Comparison of ENCODE assay signal across 1 cellular context in the genomic region with DNA sequence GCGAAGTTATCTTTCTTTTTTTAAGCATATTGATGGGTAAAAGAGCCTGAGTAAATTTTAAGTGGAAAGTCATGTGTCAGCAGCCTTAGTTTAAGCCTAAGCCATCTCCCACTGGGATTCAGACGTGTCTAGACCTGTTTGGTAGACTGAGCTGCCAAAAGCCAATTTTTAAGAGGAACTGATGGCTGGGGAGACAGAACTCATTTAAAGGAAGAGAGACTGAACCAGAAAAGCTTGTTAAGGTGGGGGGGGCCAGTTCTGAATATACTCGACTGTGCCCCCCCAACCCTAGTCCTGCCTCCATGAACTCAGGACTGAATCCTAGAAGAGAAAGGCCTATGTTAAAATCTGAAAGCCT.
TF ChIP-seq lines count a peak whose summit lies in the region.

No MANE protein-coding gene starts in this region.

TF ChIP-seq in SK-N-SH, 30 proteins besides CTCF, POLR2A, EP300 and RAD21 (continued from another document):
- TF ChIP-seq, protein P1, sequence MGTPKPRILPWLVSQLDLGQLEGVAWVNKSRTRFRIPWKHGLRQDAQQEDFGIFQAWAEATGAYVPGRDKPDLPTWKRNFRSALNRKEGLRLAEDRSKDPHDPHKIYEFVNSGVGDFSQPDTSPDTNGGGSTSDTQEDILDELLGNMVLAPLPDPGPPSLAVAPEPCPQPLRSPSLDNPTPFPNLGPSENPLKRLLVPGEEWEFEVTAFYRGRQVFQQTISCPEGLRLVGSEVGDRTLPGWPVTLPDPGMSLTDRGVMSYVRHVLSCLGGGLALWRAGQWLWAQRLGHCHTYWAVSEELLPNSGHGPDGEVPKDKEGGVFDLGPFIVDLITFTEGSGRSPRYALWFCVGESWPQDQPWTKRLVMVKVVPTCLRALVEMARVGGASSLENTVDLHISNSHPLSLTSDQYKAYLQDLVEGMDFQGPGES (IDR thresholded peaks at IDR 0.05; ENCODE audit: low read depth, low read length) = no peak
- TF ChIP-seq, protein P2, sequence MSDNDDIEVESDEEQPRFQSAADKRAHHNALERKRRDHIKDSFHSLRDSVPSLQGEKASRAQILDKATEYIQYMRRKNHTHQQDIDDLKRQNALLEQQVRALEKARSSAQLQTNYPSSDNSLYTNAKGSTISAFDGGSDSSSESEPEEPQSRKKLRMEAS (IDR thresholded peaks at IDR 0.05; ENCODE audit: low read depth) = no peak
- TF ChIP-seq POLR2AphosphoS5 (IDR thresholded peaks at IDR 0.05; ENCODE audit: low read depth, low read length) = no peak
- TF ChIP-seq TEAD4 (IDR thresholded peaks at IDR 0.05; ENCODE audit: borderline replicate concordance, insufficient read depth) = no peak
- no peak for TF ChIP-seq MEF2A (IDR thresholded peaks at IDR 0.05; ENCODE audit: borderline replicate concordance, low read depth)
- TF ChIP-seq, protein P3, sequence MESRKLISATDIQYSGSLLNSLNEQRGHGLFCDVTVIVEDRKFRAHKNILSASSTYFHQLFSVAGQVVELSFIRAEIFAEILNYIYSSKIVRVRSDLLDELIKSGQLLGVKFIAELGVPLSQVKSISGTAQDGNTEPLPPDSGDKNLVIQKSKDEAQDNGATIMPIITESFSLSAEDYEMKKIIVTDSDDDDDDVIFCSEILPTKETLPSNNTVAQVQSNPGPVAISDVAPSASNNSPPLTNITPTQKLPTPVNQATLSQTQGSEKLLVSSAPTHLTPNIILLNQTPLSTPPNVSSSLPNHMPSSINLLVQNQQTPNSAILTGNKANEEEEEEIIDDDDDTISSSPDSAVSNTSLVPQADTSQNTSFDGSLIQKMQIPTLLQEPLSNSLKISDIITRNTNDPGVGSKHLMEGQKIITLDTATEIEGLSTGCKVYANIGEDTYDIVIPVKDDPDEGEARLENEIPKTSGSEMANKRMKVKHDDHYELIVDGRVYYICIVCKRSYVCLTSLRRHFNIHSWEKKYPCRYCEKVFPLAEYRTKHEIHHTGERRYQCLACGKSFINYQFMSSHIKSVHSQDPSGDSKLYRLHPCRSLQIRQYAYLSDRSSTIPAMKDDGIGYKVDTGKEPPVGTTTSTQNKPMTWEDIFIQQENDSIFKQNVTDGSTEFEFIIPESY (IDR thresholded peaks at IDR 0.05; ENCODE audit: borderline replicate concordance, low read depth) = no peak
